In genomic region chr11:70880416-70880815, GRCh38 we compare ENCODE assay signal across 35 cellular contexts.
"Had no signal": no experiment of that assay in that cellular context is flagged by ENCODE, and none has a peak within 500 bp of the region (broad histone marks: within the 10 kb centered on the region; RNA-seq: fewer than 3 reads in every experiment).

No MANE protein-coding gene starts in this region.

- DNase-seq: Karpas-422, Kasumi-1, MG63, MM.1S, MV-4-11, NCI-H1048, NCI-H1092, NCI-H1092 treated with DMSO at 0.1 percent for 48 hours, NCI-H1105, NCI-H1105 treated with DMSO at 0.1 percent for 48 hours, NCI-H1417, NCI-H1417 treated with DMSO at 0.1 percent for 48 hours, NCI-H1436, NCI-H1436 treated with DMSO at 0.1 percent for 48 hours, NCI-H146, NCI-H1694, NCI-H1694 treated with DMSO at 0.1 percent for 48 hours, NCI-H187, NCI-H187 treated with DMSO at 0.1 percent for 48 hours, NCI-H1930, NCI-H2029, NCI-H2029 treated with DMSO at 0.1 percent for 48 hours, NCI-H2081, NCI-H2081 treated with DMSO at 0.1 percent for 48 hours, NCI-H2107, NCI-H2171, NCI-H2171 treated with DMSO at 0.1 percent for 48 hours, NCI-H2227 treated with DMSO at 0.1 percent for 48 hours, NCI-H226, NCI-H345, NCI-H446, NCI-H446 treated with DMSO at 0.1 percent for 48 hours, NCI-H510A, NCI-H510A treated with DMSO at 0.1 percent for 48 hours, NCI-H524 had no signal

- H3K36me3 ChIP-seq: MG63 had no signal

- H3K27me3 ChIP-seq: MG63 had no signal

- H3K9me3 ChIP-seq: MG63 had no signal

- H3K4me3 ChIP-seq: MG63 had no signal
